In the genomic region with DNA sequence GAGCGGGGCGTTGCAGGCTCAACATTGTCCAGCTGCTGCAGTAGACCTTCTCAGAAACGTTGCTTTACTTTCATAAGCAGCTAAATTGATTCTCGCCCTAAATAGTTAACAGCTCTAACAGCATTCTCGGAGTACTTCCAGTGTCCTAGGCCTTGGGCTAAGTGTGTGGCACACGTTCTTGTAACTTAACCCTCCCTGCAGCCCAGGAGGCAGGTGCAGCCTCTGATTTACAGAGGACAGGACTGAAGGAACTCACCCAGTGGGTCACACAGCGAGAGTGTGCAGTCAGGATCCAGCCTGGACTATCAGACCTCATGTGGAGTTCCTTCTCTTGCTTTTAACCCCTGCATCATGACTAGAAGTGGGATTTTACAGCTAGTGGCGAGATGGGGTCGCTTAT, we compare ENCODE assay signal across 2 cellular contexts.
TF ChIP-seq lines count a peak whose summit lies in the region.

No MANE protein-coding gene starts in this region.

TF ChIP-seq in IMR-90, 13 proteins besides CTCF, POLR2A, EP300 and RAD21 (continued from another document):
- TF ChIP-seq, protein P1, sequence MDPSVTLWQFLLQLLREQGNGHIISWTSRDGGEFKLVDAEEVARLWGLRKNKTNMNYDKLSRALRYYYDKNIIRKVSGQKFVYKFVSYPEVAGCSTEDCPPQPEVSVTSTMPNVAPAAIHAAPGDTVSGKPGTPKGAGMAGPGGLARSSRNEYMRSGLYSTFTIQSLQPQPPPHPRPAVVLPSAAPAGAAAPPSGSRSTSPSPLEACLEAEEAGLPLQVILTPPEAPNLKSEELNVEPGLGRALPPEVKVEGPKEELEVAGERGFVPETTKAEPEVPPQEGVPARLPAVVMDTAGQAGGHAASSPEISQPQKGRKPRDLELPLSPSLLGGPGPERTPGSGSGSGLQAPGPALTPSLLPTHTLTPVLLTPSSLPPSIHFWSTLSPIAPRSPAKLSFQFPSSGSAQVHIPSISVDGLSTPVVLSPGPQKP (IDR thresholded peaks at IDR 0.05; ENCODE audit: borderline replicate concordance, low read depth, low read length) = no peak
- TF ChIP-seq SMC3 (IDR thresholded peaks at IDR 0.05; ENCODE audit: low read depth, low read length) (no peak), FOS (IDR thresholded peaks at IDR 0.05; ENCODE audit: low read depth, low read length) (no peak)

TF ChIP-seq in SK-N-SH treated with all-trans-retinoic acid at 6 μM for 48 hours, 23 proteins besides CTCF, POLR2A, EP300 and RAD21 (continued from another document):
- TF ChIP-seq, protein P2, sequence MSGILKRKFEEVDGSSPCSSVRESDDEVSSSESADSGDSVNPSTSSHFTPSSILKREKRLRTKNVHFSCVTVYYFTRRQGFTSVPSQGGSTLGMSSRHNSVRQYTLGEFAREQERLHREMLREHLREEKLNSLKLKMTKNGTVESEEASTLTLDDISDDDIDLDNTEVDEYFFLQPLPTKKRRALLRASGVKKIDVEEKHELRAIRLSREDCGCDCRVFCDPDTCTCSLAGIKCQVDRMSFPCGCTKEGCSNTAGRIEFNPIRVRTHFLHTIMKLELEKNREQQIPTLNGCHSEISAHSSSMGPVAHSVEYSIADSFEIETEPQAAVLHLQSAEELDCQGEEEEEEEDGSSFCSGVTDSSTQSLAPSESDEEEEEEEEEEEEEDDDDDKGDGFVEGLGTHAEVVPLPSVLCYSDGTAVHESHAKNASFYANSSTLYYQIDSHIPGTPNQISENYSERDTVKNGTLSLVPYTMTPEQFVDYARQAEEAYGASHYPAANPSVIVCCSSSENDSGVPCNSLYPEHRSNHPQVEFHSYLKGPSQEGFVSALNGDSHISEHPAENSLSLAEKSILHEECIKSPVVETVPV (CRISPR knock-in tag; IDR thresholded peaks at IDR 0.05) = no peak
- no peak for TF ChIP-seq ZNF8 (CRISPR knock-in tag; IDR thresholded peaks at IDR 0.05)
TF ChIP-seq in SK-N-SH treated with all-trans-retinoic acid at 6 μM for 48 hours: peak in this region for 0.
